18 cellular contexts compared by ENCODE assay signal in the genomic region with DNA sequence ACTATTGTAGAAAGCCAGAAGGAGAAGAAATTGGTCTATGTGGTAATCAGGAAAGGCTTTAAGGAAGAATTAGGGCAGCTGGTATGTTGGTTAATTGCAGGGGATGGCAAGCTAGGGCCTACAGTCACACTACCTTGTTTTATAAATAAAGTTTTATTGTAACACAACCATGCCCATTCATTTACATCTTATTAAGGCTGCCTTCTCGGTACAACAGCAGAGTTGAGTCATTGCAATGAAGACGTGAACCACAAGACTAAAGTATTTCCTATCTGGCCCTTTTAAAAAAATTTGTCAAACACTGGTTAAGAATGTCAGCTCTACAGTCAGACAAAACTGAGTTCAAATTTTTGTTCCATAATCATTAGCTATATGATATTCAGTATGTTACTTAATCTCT. TPM values are rescaled to one million over a fixed set of nuclear protein-coding genes. Genes with fewer than 3 reads are reported as not detected.
DNase-seq lines count a peak whose midpoint lies in the region; ATAC-seq, FAIRE-seq and TF ChIP-seq lines count a peak whose summit lies in the region.
"Had no signal": no experiment of that assay in that cellular context is flagged by ENCODE, and none has a peak within 500 bp of the region (broad histone marks: within the 10 kb centered on the region; RNA-seq: fewer than 3 reads in every experiment).

No MANE protein-coding gene starts in this region.

- no peaks in the 10 kb centered on the region for H4K20me1 ChIP-seq in K562 (replicated peaks; ENCODE audit: control insufficient read depth, insufficient read depth, low read length)

- intact Hi-C loops in K562 (cut with micrococcal nuclease): loop anchor here (10.0 kb wide), 1 partner anchor 139 kb away; no protein-coding TSS in a partner anchor

- ATAC-seq in K562: no peak
- no peak for ATAC-seq in GM21717 (IDR thresholded peaks at IDR 0.05; ENCODE audit: unreplicated experiment)
- ATAC-seq: GM23338 had no signal

- no peaks in the 10 kb centered on the region for H3K27me3 ChIP-seq in K562 (ENCODE audit: control insufficient read depth in 2 of 2, insufficient read depth in 2 of 2, low read length in 2 of 2)

- H3K9me3 ChIP-seq in K562 (replicated peaks; ENCODE audit: control insufficient read depth, insufficient read depth, low read depth, low read length): no peaks in the 10 kb centered on the region

- H3K4me2 ChIP-seq in K562 (ENCODE audit: insufficient read depth, low read length): no peak overlapping the region
- H3K4me2 ChIP-seq: GM23338 had no signal

- no TSS peak for BruUV-seq in K562 (replicated peaks; lab: Mats Ljungman, UMichigan)

- peaks cover 3% of the 10 kb centered on the region; the same call in 1 of the 3 replicates for H3K36me3 ChIP-seq in K562 (ENCODE audit: control insufficient read depth, insufficient read depth, low read length)

- H3K9me1 ChIP-seq in K562 (ENCODE audit: control insufficient read depth, insufficient read depth, low read length): no peaks in the 10 kb centered on the region

- no peak for FAIRE-seq in K562 (lab: Jason Lieb, UNC)

- peaks cover 3 to 16% of the 10 kb centered on the region in 2 experiments; a peak in 3 of 5 replicates for H3K4me1 ChIP-seq in K562 (replicated peaks in 1 of 2; ENCODE audit: control insufficient read depth in 2 of 2, insufficient read depth in 2 of 2, low read length in 2 of 2)

- peak; percentile 48 for DNase-seq in ELR (ENCODE audit: low read depth)
- peak; percentile 52 for DNase-seq in HT1080 (ENCODE audit: low read depth)
- peak; percentile 24 for DNase-seq in NCI-H69 (lab: John Stamatoyannopoulos, UW)
- DNase-seq in K562 (ENCODE audit: extremely low read depth in 1 of 4, low spot score in 3 of 4): no peak
- DNase-seq in epidermal melanocyte (ENCODE audit: insufficient read length, low spot score): no peak
- DNase-seq in NCI-H2227 (lab: John Stamatoyannopoulos, UW; ENCODE audit: unreplicated experiment): no peak
- DNase-seq: Calu3; CD4-positive, alpha-beta memory T cell; DMS53; KG1; NCI-H1436; NCI-H2029 treated with DMSO at 0.1 percent for 48 hours; NCI-H510A; NCI-H82; SHP77 treated with DMSO at 0.1 percent for 48 hours; SW 1271 had no signal

- in situ Hi-C loops in K562 (cut with MboI): no loop called here

- 67% methylated on average over 2 of the region's 2 CpGs for WGBS in K562 (ENCODE audit: insufficient coverage, low coverage, missing lambda C conversion rate)

- TF ChIP-seq CTCF in K562 (IDR thresholded peaks at IDR 0.05 in 2 of 3, conservative IDR thresholded peaks at IDR 0.05 in 1 of 3; ENCODE audit: insufficient read depth in 2 of 3, low read depth in 1 of 3, low read length in 3 of 3): no peak

- H3K9ac ChIP-seq in K562 (ENCODE audit: insufficient read depth in 1 of 2, low read depth in 2 of 2, low read length in 2 of 2): no peak overlapping the region

- TF ChIP-seq RAD21 in K562 (CRISPR knock-in tag; conservative IDR thresholded peaks at IDR 0.05 in 1 of 2, IDR thresholded peaks at IDR 0.05 in 1 of 2): no peak

- POLR2A ChIA-PET in K562 (lab: Yijun Ruan, JAX): interaction anchor here (1.3 kb wide), 1 partner anchor 8 kb away, joined by 5 read pairs; a partner anchor contains a TSS

- no peak for TF ChIP-seq POLR2A in K562 (conservative IDR thresholded peaks at IDR 0.05)

- H3K4me3 ChIP-seq in K562: no peak overlapping the region
- H3K4me3 ChIP-seq: GM23338 had no signal

- no peak for TF ChIP-seq EP300 in K562 (IDR thresholded peaks at IDR 0.05; ENCODE audit: low read length)

- CTCF ChIA-PET in K562 (lab: Yijun Ruan, JAX; ENCODE audit: low intra/inter-chr PET ratio): no interaction called here

- peaks cover 26% of the 10 kb centered on the region for H3K79me2 ChIP-seq in K562 (ENCODE audit: control insufficient read depth, insufficient read depth, low read length)

- no peak overlapping the region for H3K27ac ChIP-seq in K562 (ENCODE audit: extremely low read depth, low read depth, low read length)

- no peak overlapping the region for H2AFZ ChIP-seq in K562 (ENCODE audit: low read depth, low read length)
- H2AFZ ChIP-seq: GM23338 had no signal

TF ChIP-seq in K562, 482 proteins besides CTCF, POLR2A, EP300 and RAD21 (continues in another document):
- TF ChIP-seq, protein P1, sequence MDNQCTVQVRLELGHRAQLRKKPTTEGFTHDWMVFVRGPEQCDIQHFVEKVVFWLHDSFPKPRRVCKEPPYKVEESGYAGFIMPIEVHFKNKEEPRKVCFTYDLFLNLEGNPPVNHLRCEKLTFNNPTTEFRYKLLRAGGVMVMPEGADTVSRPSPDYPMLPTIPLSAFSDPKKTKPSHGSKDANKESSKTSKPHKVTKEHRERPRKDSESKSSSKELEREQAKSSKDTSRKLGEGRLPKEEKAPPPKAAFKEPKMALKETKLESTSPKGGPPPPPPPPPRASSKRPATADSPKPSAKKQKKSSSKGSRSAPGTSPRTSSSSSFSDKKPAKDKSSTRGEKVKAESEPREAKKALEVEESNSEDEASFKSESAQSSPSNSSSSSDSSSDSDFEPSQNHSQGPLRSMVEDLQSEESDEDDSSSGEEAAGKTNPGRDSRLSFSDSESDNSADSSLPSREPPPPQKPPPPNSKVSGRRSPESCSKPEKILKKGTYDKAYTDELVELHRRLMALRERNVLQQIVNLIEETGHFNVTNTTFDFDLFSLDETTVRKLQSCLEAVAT (IDR thresholded peaks at IDR 0.05): no peak

RNA-seq across cellular contexts. Expression of a gene that starts 8.3 kb away (rescaled TPM):
- total RNA-seq in HT1080 (2014; rRNA removed; shearing (Covaris generic)): 2.2 and 5.1 TPM in 2 replicates
- polyA plus RNA-seq in HT1080 (2015; cell fraction: cytosol; rRNA removed): 2.0 and 2.3 TPM in 2 replicates
- 2.9 and 3.3 TPM in 2 replicates for polyA plus RNA-seq in HT1080 (2015; cell fraction: nucleus; rRNA removed)
- total RNA-seq in K562 (2011; cell fraction: chromatin; rRNA removed; ENCODE audit: low replicate concordance): 5.4 and 9.8 TPM in 2 replicates
- total RNA-seq in K562 (2011; cell fraction: nucleolus; rRNA removed): 6.3 and 10.8 TPM in 2 replicates
- 12.2 and 14.2 TPM in 2 replicates for total RNA-seq in K562 (2011; cell fraction: nucleoplasm; rRNA removed)
- total RNA-seq in K562 (2014; rRNA removed) (1.6 and 2.2 TPM in 2 replicates), K562 (2014; rRNA removed; fragmentation: Illumina TruSeq; extraction: Trizol) (3.5 and 4.3 TPM in 2 replicates), K562 (2015; rRNA removed; fragmentation: Illumina TruSeq; extraction: Trizol) (1.7 TPM in 2 replicates), K562 (2021) (2.2 and 2.8 TPM in 2 replicates)
- polyA plus RNA-seq in K562 (2011; rRNA removed) (3.9 and 8.9 TPM in 2 replicates), K562 (2014; fragmentation: Illumina TruSeq; extraction: Trizol) (2.4 and 3.8 TPM in 2 replicates), K562 (2014; fragmentation: Nextera tagmentation; extraction: Ambion mirVana) (1 to 10 TPM; 9.5 to 9.9 TPM), K562 (2014; rRNA removed) (1.6 and 1.9 TPM in 2 replicates)
- 0.94 and 1.4 TPM in 2 replicates for polyA plus RNA-seq in K562 (2011; cell fraction: cytosol; rRNA removed)
- 0.94 and 1.00 TPM in 2 replicates for polyA plus RNA-seq in K562 (2011; cell fraction: nucleus; rRNA removed)
- 2.3 and 2.5 TPM in 2 replicates for polyA plus RNA-seq in K562 (2012)
- 2.9 and 4.8 TPM in 2 replicates for polyA minus RNA-seq in K562 (2011; rRNA and poly(A)+ RNA removed)
- 2.4 and 2.6 TPM in 2 replicates for polyA minus RNA-seq in K562 (2011; cell fraction: cytosol; rRNA and poly(A)+ RNA removed)
- polyA minus RNA-seq in K562 (2011; cell fraction: nucleus; rRNA and poly(A)+ RNA removed): 4.0 and 6.8 TPM in 2 replicates

RNA-seq across cellular contexts. Expression of a gene that starts 9.1 kb away (rescaled TPM):
- total RNA-seq in HT1080 (2014; rRNA removed; shearing (Covaris generic)): 180 and 210 TPM in 2 replicates
- 140 and 155 TPM in 2 replicates for polyA plus RNA-seq in HT1080 (2015; cell fraction: cytosol; rRNA removed)
- polyA plus RNA-seq in HT1080 (2015; cell fraction: nucleus; rRNA removed): 101 and 120 TPM in 2 replicates
- total RNA-seq in K562 (2011; cell fraction: chromatin; rRNA removed; ENCODE audit: low replicate concordance): 50.4 and 117 TPM in 2 replicates
- 19.3 and 30.0 TPM in 2 replicates for total RNA-seq in K562 (2011; cell fraction: nucleolus; rRNA removed)
- total RNA-seq in K562 (2011; cell fraction: nucleoplasm; rRNA removed): 62.3 and 77.0 TPM in 2 replicates
- 189 and 206 TPM in 2 replicates for total RNA-seq in K562 (2014; rRNA removed)
- 217 and 246 TPM in 2 replicates for total RNA-seq in K562 (2014; rRNA removed; fragmentation: Illumina TruSeq; extraction: Trizol)
- total RNA-seq in K562 (2015; rRNA removed; fragmentation: Illumina TruSeq; extraction: Trizol): 170 and 178 TPM in 2 replicates
- total RNA-seq in K562 (2021): 121 and 134 TPM in 2 replicates
- 144 and 233 TPM in 2 replicates for polyA plus RNA-seq in K562 (2011; rRNA removed)
- polyA plus RNA-seq in K562 (2011; cell fraction: cytosol; rRNA removed): 29.7 and 71.9 TPM in 2 replicates
- 20.8 and 35.1 TPM in 2 replicates for polyA plus RNA-seq in K562 (2011; cell fraction: nucleus; rRNA removed)
- 84.4 and 141 TPM in 2 replicates for polyA plus RNA-seq in K562 (2012)
- polyA plus RNA-seq in K562 (2014; fragmentation: Illumina TruSeq; extraction: Trizol): 218 and 276 TPM in 2 replicates
- 100 to 1,000 TPM; 423 to 476 TPM for polyA plus RNA-seq in K562 (2014; fragmentation: Nextera tagmentation; extraction: Ambion mirVana)
- 219 and 232 TPM in 2 replicates for polyA plus RNA-seq in K562 (2014; rRNA removed)
- polyA minus RNA-seq in K562 (2011; rRNA and poly(A)+ RNA removed): 144 and 152 TPM in 2 replicates
- 32.6 and 52.1 TPM in 2 replicates for polyA minus RNA-seq in K562 (2011; cell fraction: cytosol; rRNA and poly(A)+ RNA removed)
- polyA minus RNA-seq in K562 (2011; cell fraction: nucleus; rRNA and poly(A)+ RNA removed): 60.0 and 103 TPM in 2 replicates

Comparison
In these comparisons a context has a peak if more than half of its experiments do, and no peak if none do; other contexts are left out.
1. DNase-seq: peak in ELR (single experiment), HT1080 (single experiment) and NCI-H69 (single experiment); none in K562 (0 of 4), epidermal melanocyte (single experiment) and NCI-H2227 (single experiment).